Comparison of ENCODE assay signal across 12 cellular contexts in the genomic region with DNA sequence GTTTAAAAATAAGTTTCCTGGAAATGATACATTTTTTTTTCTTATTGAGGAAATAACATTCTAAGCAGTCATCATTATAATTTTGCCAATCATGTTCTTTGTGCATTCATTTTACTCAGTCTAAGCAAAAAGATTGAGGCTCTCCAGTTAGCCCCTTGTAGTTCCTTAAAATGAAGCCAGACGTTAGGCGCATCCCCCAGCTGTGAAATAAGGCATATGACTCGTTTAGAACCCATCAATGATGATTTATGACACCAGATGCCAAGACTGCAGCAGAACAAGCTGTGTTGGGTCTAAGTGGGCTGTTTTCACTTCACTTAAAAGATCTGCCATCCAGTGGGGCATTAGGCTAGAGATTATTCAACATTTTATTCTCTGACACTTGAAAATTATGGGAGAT. TPM values are rescaled to one million over a fixed set of nuclear protein-coding genes. Genes with fewer than 3 reads are reported as not detected.
DNase-seq lines count a peak whose midpoint lies in the region; ATAC-seq and TF ChIP-seq lines count a peak whose summit lies in the region.
"Had no signal": no experiment of that assay in that cellular context is flagged by ENCODE, and none has a peak within 500 bp of the region (broad histone marks: within the 10 kb centered on the region; RNA-seq: fewer than 3 reads in every experiment).

No MANE protein-coding gene starts in this region.

- H3K4me1 Mint-ChIP-seq in dendritic cell treated with granulocyte-macrophage colony-stimulating factor and Interleukin-4, amounts not matched to agents 40 ng/mL and 50 ng/mL, for 4 days (ENCODE audit: low read depth) = peaks cover 65% of the 10 kb centered on the region
- H3K4me1 Mint-ChIP-seq in nephron progenitor cell = peaks cover 90% of the 10 kb centered on the region
- H3K4me1 Mint-ChIP-seq in activated CD4-positive, alpha-beta T cell treated with anti-CD3 and anti-CD28 coated beads, Interleukin-2, amount 10 ng/mL, durations not matched to agents 7 days and 5 days = no peaks in the 10 kb centered on the region
- H3K4me1 Mint-ChIP-seq: stimulated activated effector memory CD8-positive, alpha-beta T cell treated with anti-CD3 and anti-CD28 coated beads, Interleukin-12 subunit alpha, Interleukin-12 subunit beta, amount 100 ng/mL, for 72 hours had no signal

- H3K9me3 Mint-ChIP-seq in dendritic cell treated with granulocyte-macrophage colony-stimulating factor and Interleukin-4, amounts not matched to agents 40 ng/mL and 50 ng/mL, for 4 days = no peaks in the 10 kb centered on the region
- H3K9me3 Mint-ChIP-seq in nephron progenitor cell = no peaks in the 10 kb centered on the region
- H3K9me3 Mint-ChIP-seq in activated CD4-positive, alpha-beta T cell treated with anti-CD3 and anti-CD28 coated beads, Interleukin-2, amount 10 ng/mL, durations not matched to agents 7 days and 5 days = no peaks in the 10 kb centered on the region

- H3K27ac Mint-ChIP-seq in dendritic cell treated with granulocyte-macrophage colony-stimulating factor and Interleukin-4, amounts not matched to agents 40 ng/mL and 50 ng/mL, for 4 days = peak overlapping the region; percentile 93
- peak overlapping the region; percentile 97 for H3K27ac Mint-ChIP-seq in nephron progenitor cell
- H3K27ac Mint-ChIP-seq in activated CD4-positive, alpha-beta T cell treated with anti-CD3 and anti-CD28 coated beads, Interleukin-2, amount 10 ng/mL, durations not matched to agents 7 days and 5 days = no peak overlapping the region
- H3K27ac Mint-ChIP-seq: stimulated activated effector memory CD8-positive, alpha-beta T cell treated with anti-CD3 and anti-CD28 coated beads, Interleukin-12 subunit alpha, Interleukin-12 subunit beta, amount 100 ng/mL, for 72 hours had no signal

- H3K36me3 Mint-ChIP-seq in dendritic cell treated with granulocyte-macrophage colony-stimulating factor and Interleukin-4, amounts not matched to agents 40 ng/mL and 50 ng/mL, for 4 days (ENCODE audit: low read depth) = peaks cover 26% of the 10 kb centered on the region
- peaks cover 15% of the 10 kb centered on the region for H3K36me3 Mint-ChIP-seq in nephron progenitor cell (ENCODE audit: low read depth)
- H3K36me3 Mint-ChIP-seq in activated CD4-positive, alpha-beta T cell treated with anti-CD3 and anti-CD28 coated beads, Interleukin-2, amount 10 ng/mL, durations not matched to agents 7 days and 5 days (ENCODE audit: low read depth) = no peaks in the 10 kb centered on the region
- H3K36me3 Mint-ChIP-seq: stimulated activated effector memory CD8-positive, alpha-beta T cell treated with anti-CD3 and anti-CD28 coated beads, Interleukin-12 subunit alpha, Interleukin-12 subunit beta, amount 100 ng/mL, for 72 hours had no signal

- H3K4me3 Mint-ChIP-seq in dendritic cell treated with granulocyte-macrophage colony-stimulating factor and Interleukin-4, amounts not matched to agents 40 ng/mL and 50 ng/mL, for 4 days = peak overlapping the region; percentile 21
- no peak overlapping the region for H3K4me3 Mint-ChIP-seq in nephron progenitor cell
- no peak overlapping the region for H3K4me3 Mint-ChIP-seq in activated CD4-positive, alpha-beta T cell treated with anti-CD3 and anti-CD28 coated beads, Interleukin-2, amount 10 ng/mL, durations not matched to agents 7 days and 5 days
- H3K4me3 Mint-ChIP-seq: stimulated activated effector memory CD8-positive, alpha-beta T cell treated with anti-CD3 and anti-CD28 coated beads, Interleukin-12 subunit alpha, Interleukin-12 subunit beta, amount 100 ng/mL, for 72 hours had no signal

- no peak for TF ChIP-seq CTCF in nephron progenitor cell (IDR thresholded peaks at IDR 0.05)

- POLR2A ChIA-PET in HEK293T (lab: Yijun Ruan, JAX) = no interaction called here
- POLR2A ChIA-PET in activated CD4-positive, alpha-beta T cell treated with anti-CD3 and anti-CD28 coated beads, Interleukin-2, amount 10 ng/mL, durations not matched to agents 7 days and 5 days (lab: Charles Lee) = no interaction called here

- ATAC-seq in HG03097 (IDR thresholded peaks at IDR 0.05; ENCODE audit: low FRiP score, unreplicated experiment) (no peak), HG02763 (IDR thresholded peaks at IDR 0.05; ENCODE audit: unreplicated experiment) (no peak)
- ATAC-seq: body of pancreas; stimulated activated effector memory CD8-positive, alpha-beta T cell treated with anti-CD3 and anti-CD28 coated beads, Interleukin-12 subunit alpha, Interleukin-12 subunit beta, amount 100 ng/mL, for 72 hours had no signal

- DNase-seq in HEK293T (ENCODE audit: extremely low spot score) (peak; percentile 21), NCI-H446 treated with DMSO at 0.1 percent for 48 hours (lab: John Stamatoyannopoulos, UW) (peak; percentile 61), nephron progenitor cell (no peak), cerebellum (ENCODE audit: low spot score) (no peak)
- no peak for DNase-seq in activated CD4-positive, alpha-beta T cell treated with anti-CD3 and anti-CD28 coated beads, Interleukin-2, amount 10 ng/mL, durations not matched to agents 7 days and 5 days
- DNase-seq: activated naive CD4-positive, alpha-beta T cell treated with anti-CD3 and anti-CD28 coated beads, Interleukin-2, amount 50 U/mL, for 16 hours; AML-193 had no signal

- H3K27me3 Mint-ChIP-seq in dendritic cell treated with granulocyte-macrophage colony-stimulating factor and Interleukin-4, amounts not matched to agents 40 ng/mL and 50 ng/mL, for 4 days = no peaks in the 10 kb centered on the region
- H3K27me3 Mint-ChIP-seq in nephron progenitor cell (ENCODE audit: low read depth, poor library complexity) = no peaks in the 10 kb centered on the region
- H3K27me3 Mint-ChIP-seq in activated CD4-positive, alpha-beta T cell treated with anti-CD3 and anti-CD28 coated beads, Interleukin-2, amount 10 ng/mL, durations not matched to agents 7 days and 5 days = no peaks in the 10 kb centered on the region

- CTCF ChIA-PET in HEK293T (lab: Yijun Ruan, JAX) = interaction anchor here (0.6 kb wide), 1 partner anchor 9 kb away, joined by 4 read pairs; no protein-coding TSS in a partner anchor
- CTCF ChIA-PET in activated CD4-positive, alpha-beta T cell treated with anti-CD3 and anti-CD28 coated beads, Interleukin-2, amount 10 ng/mL, durations not matched to agents 7 days and 5 days (lab: Charles Lee) = no interaction called here

- intact Hi-C loops in dendritic cell treated with granulocyte-macrophage colony-stimulating factor and Interleukin-4, amounts not matched to agents 40 ng/mL and 50 ng/mL, for 4 days (cut with micrococcal nuclease) = loop anchor here (1.0 kb wide), 1 partner anchor 15 kb away; no protein-coding TSS in a partner anchor

TF ChIP-seq in HEK293T, 16 proteins besides CTCF, POLR2A, EP300 and RAD21:
- TF ChIP-seq L3MBTL2 (conservative IDR thresholded peaks at IDR 0.05) = no peak
- TF ChIP-seq, protein P1, sequence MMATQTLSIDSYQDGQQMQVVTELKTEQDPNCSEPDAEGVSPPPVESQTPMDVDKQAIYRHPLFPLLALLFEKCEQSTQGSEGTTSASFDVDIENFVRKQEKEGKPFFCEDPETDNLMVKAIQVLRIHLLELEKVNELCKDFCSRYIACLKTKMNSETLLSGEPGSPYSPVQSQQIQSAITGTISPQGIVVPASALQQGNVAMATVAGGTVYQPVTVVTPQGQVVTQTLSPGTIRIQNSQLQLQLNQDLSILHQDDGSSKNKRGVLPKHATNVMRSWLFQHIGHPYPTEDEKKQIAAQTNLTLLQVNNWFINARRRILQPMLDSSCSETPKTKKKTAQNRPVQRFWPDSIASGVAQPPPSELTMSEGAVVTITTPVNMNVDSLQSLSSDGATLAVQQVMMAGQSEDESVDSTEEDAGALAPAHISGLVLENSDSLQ (IDR thresholded peaks at IDR 0.05) = peak; percentile 90
- TF ChIP-seq LEF1 (IDR thresholded peaks at IDR 0.05; ENCODE audit: borderline replicate concordance) = no peak

RNA-seq across cellular contexts. Expression of a gene that starts 17.0 kb away (rescaled TPM):
- not detected for total RNA-seq in activated CD4-positive, alpha-beta T cell treated with anti-CD3 and anti-CD28 coated beads, Interleukin-2, amount 10 ng/mL, durations not matched to agents 7 days and 5 days
- 23.0 TPM for total RNA-seq in cerebellum

Comparison
In these comparisons a context has a peak if more than half of its experiments do, and no peak if none do; other contexts are left out.
1. DNase-seq: peak in HEK293T (single experiment) and NCI-H446 treated with DMSO at 0.1 percent for 48 hours (single experiment); none in nephron progenitor cell (single experiment), activated CD4-positive, alpha-beta T cell treated with anti-CD3 and anti-CD28 coated beads, Interleukin-2, amount 10 ng/mL, durations not matched to agents 7 days and 5 days (single experiment) and cerebellum (single experiment).
2. RNA of a gene that starts 17.0 kb away (total RNA-seq): 23.0 TPM in cerebellum (single experiment); not detected in activated CD4-positive, alpha-beta T cell treated with anti-CD3 and anti-CD28 coated beads, Interleukin-2, amount 10 ng/mL, durations not matched to agents 7 days and 5 days; every median in the first group is over 10 times any median in the second.